In the genomic region with DNA sequence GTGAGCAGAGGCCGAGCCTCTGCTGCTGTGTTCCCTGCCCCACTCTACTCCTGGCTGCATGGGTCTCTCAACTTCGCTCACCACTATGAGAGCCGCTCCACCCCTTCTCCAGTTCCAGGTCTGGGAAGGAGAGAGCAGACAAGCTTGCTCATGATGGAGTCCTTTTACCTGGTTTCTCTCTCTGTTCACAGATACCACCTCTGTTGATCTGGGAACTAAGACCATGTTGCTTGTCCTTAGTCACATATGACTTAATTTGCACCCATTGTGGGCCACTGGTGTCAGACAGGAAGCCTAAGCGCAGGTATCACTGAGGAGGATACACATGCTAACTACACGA, we compare ENCODE assay signal across 14 cellular contexts. TPM values are rescaled to one million over a fixed set of nuclear protein-coding genes. Genes with fewer than 3 reads are reported as not detected.
DNase-seq lines count a peak whose midpoint lies in the region; ATAC-seq lines count a peak whose summit lies in the region.
"Had no signal": no experiment of that assay in that cellular context is flagged by ENCODE, and none has a peak within 500 bp of the region (broad histone marks: within the 10 kb centered on the region; RNA-seq: fewer than 3 reads in every experiment).

No MANE protein-coding gene starts in this region.

- no peaks in the 10 kb centered on the region for H3K27me3 ChIP-seq in CD4-positive, alpha-beta memory T cell (ENCODE audit: insufficient read depth, low read length)
- H3K27me3 ChIP-seq: ascending aorta, tibial artery had no signal

- DNase-seq in DMS153 treated with DMSO at 0.1 percent for 48 hours (lab: John Stamatoyannopoulos, UW; ENCODE audit: unreplicated experiment) = peak; percentile 62
- no peak for DNase-seq in DMS153 (lab: John Stamatoyannopoulos, UW)
- DNase-seq in CD4-positive, alpha-beta memory T cell = no peak
- no peak for DNase-seq in T-helper 17 cell
- no peak for DNase-seq in NCI-H82 (lab: John Stamatoyannopoulos, UW)
- DNase-seq: effector CD8-positive, alpha-beta T cell; foreskin melanocyte; left cardiac atrium; tibial artery had no signal

- H3K4me3 Mint-ChIP-seq in CD4-positive, alpha-beta memory T cell = no peak overlapping the region
- peak overlapping the region; percentile 52 for H3K4me3 Mint-ChIP-seq in T-helper 17 cell

- H3K4me1 ChIP-seq in CD4-positive, alpha-beta memory T cell (ENCODE audit: insufficient read depth, low read length) = no peaks in the 10 kb centered on the region
- peaks cover 4% of the 10 kb centered on the region for H3K4me1 ChIP-seq in mesodermal cell (ENCODE audit: control insufficient read depth, insufficient read depth, low read length, poor library complexity, severe bottlenecking)

- H3K27ac Mint-ChIP-seq in CD4-positive, alpha-beta memory T cell = peak overlapping the region; percentile 38 to 88 (median 60)
- H3K27ac Mint-ChIP-seq in T-helper 17 cell = peak overlapping the region; percentile 24

- intact Hi-C loops in CD4-positive, alpha-beta memory T cell (cut with micrococcal nuclease) = no loop called here

- 74 to 77% methylated on average over 5 of the region's 5 CpGs for WGBS in mesodermal cell (ENCODE audit: insufficient coverage in 2 of 2), 2 experiments

- no peak overlapping the region for H3K27ac ChIP-seq in CD4-positive, alpha-beta memory T cell (ENCODE audit: low read depth, low read length)
- peak overlapping the region; percentile 51 for H3K27ac ChIP-seq in mesodermal cell (ENCODE audit: low read depth, low read length, severe bottlenecking)
- H3K27ac ChIP-seq: 22Rv1, ascending aorta, tibial artery had no signal

- H3K9me3 ChIP-seq in CD4-positive, alpha-beta memory T cell (ENCODE audit: control insufficient read depth in 1 of 2, low read length in 2 of 2) = no peaks in the 10 kb centered on the region
- H3K9me3 ChIP-seq in T-helper 17 cell (ENCODE audit: control insufficient read depth, low read length, poor library complexity, severe bottlenecking) = no peaks in the 10 kb centered on the region
- peaks cover 1% of the 10 kb centered on the region for H3K9me3 ChIP-seq in mesodermal cell (ENCODE audit: control insufficient read depth, low read length)
- H3K9me3 ChIP-seq: ascending aorta, tibial artery had no signal

- CTCF ChIA-PET in CD4-positive, alpha-beta memory T cell (lab: Charles Lee; ENCODE audit: partially characterized antibody) = no interaction called here

- POLR2A ChIA-PET in CD4-positive, alpha-beta memory T cell (lab: Charles Lee; ENCODE audit: partially characterized antibody) = no interaction called here

- H3K4me1 Mint-ChIP-seq in CD4-positive, alpha-beta memory T cell = peaks cover 0 to 11% (median 3%) of the 10 kb centered on the region in 4 donors
- peaks cover 9% of the 10 kb centered on the region for H3K4me1 Mint-ChIP-seq in T-helper 17 cell

- no peak for ATAC-seq in T-helper 17 cell
- no peak for ATAC-seq in GM21526 (IDR thresholded peaks at IDR 0.05; ENCODE audit: low FRiP score, unreplicated experiment)
- ATAC-seq in GM21717 (IDR thresholded peaks at IDR 0.05; ENCODE audit: unreplicated experiment) = no peak
- ATAC-seq: left cardiac atrium had no signal

- H3K27me3 Mint-ChIP-seq in CD4-positive, alpha-beta memory T cell = no peaks in the 10 kb centered on the region
- no peaks in the 10 kb centered on the region for H3K27me3 Mint-ChIP-seq in T-helper 17 cell

- H3K9me3 Mint-ChIP-seq in CD4-positive, alpha-beta memory T cell = no peaks in the 10 kb centered on the region

- H3K4me3 ChIP-seq in CD4-positive, alpha-beta memory T cell (ENCODE audit: low read length in 2 of 2) = no peak overlapping the region
- H3K4me3 ChIP-seq in mesodermal cell (ENCODE audit: extremely low read depth, insufficient read depth, low read length, poor library complexity, severe bottlenecking) = no peak overlapping the region
- H3K4me3 ChIP-seq: ascending aorta, tibial artery had no signal

- H3K36me3 Mint-ChIP-seq in CD4-positive, alpha-beta memory T cell = peaks cover 31 to 45% of the 10 kb centered on the region in 2 donors
- H3K36me3 Mint-ChIP-seq in T-helper 17 cell (ENCODE audit: low read depth) = peaks cover 5% of the 10 kb centered on the region

- peaks cover 7% of the 10 kb centered on the region for H3K36me3 ChIP-seq in CD4-positive, alpha-beta memory T cell (ENCODE audit: insufficient read depth, low read length)
- peaks cover 72% of the 10 kb centered on the region for H3K36me3 ChIP-seq in mesodermal cell (ENCODE audit: control insufficient read depth, insufficient read depth, low read length)

RNA-seq across cellular contexts. Expression of a gene that starts 26.8 kb away (rescaled TPM):
- total RNA-seq in CD4-positive, alpha-beta memory T cell = 10 to 100 TPM; 48.5 to 58.1 TPM
- polyA plus RNA-seq in CD4-positive, alpha-beta memory T cell = 10 to 100 TPM; 22.0 to 26.9 TPM
- total RNA-seq in T-helper 17 cell = 10 to 100 TPM; 22.6 to 32.6 TPM
- 51.8 TPM for polyA plus RNA-seq in mesodermal cell (2013, experiment 1 of 2)
- 50.5 TPM for polyA plus RNA-seq in mesodermal cell (2013, experiment 2 of 2)

RNA-seq across cellular contexts. Expression of a gene that starts 45.9 kb away (rescaled TPM):
- total RNA-seq in CD4-positive, alpha-beta memory T cell = 1 to 10 TPM; 7.7 to 8.3 TPM
- under 1 TPM in 1 of 2 donors, not detected in 1; 0.20 TPM for polyA plus RNA-seq in CD4-positive, alpha-beta memory T cell
- 1 to 10 TPM; 1.1 to 3.0 TPM for total RNA-seq in T-helper 17 cell
- 8.6 TPM for polyA plus RNA-seq in mesodermal cell (2013, experiment 1 of 2)
- 5.9 TPM for polyA plus RNA-seq in mesodermal cell (2013, experiment 2 of 2)
